Comparison of ENCODE assay signal across 8 cellular contexts in genomic region chr6:167141667-167142432, GRCh38. TPM values are rescaled to one million over a fixed set of nuclear protein-coding genes. Genes with fewer than 3 reads are reported as not detected.
DNase-seq lines count a peak whose midpoint lies in the region; ATAC-seq and FAIRE-seq lines count a peak whose summit lies in the region.

No MANE protein-coding gene starts in this region.

- H3K36me3 ChIP-seq in GM23248 (ENCODE audit: low read depth) = no peaks in the 10 kb centered on the region
- H3K36me3 ChIP-seq in effector memory CD4-positive, alpha-beta T cell (ENCODE audit: control insufficient read depth, insufficient read depth, low read length) = peaks cover 12% of the 10 kb centered on the region

- no peaks in the 10 kb centered on the region for H3K27me3 ChIP-seq in GM23248 (replicated peaks; ENCODE audit: insufficient read depth)
- H3K27me3 ChIP-seq in effector memory CD4-positive, alpha-beta T cell (replicated peaks; ENCODE audit: control insufficient read depth, insufficient read depth, low read length, poor library complexity, severe bottlenecking) = no peaks in the 10 kb centered on the region

- no peak overlapping the region for H3K27ac Mint-ChIP-seq in naive thymus-derived CD8-positive, alpha-beta T cell

- peaks cover 0 to 28% (median 7%) of the 10 kb centered on the region in 4 donors for H3K4me1 Mint-ChIP-seq in naive thymus-derived CD8-positive, alpha-beta T cell

- no peak for FAIRE-seq in urothelium cell line (lab: Jason Lieb, UNC)

- in situ Hi-C loops in GM23248 (cut with MboI) = no loop called here

- no peaks in the 10 kb centered on the region for H4K20me1 ChIP-seq in GM23248 (ENCODE audit: insufficient read depth)

- POLR2A ChIA-PET in naive thymus-derived CD8-positive, alpha-beta T cell (lab: Charles Lee) = no interaction called here

- no peaks in the 10 kb centered on the region for H3K9me3 Mint-ChIP-seq in naive thymus-derived CD8-positive, alpha-beta T cell

- H3K36me3 Mint-ChIP-seq in naive thymus-derived CD8-positive, alpha-beta T cell = no peaks in the 10 kb centered on the region

- ATAC-seq in naive thymus-derived CD8-positive, alpha-beta T cell = peak; percentile 53 to 73

- H2AFZ ChIP-seq in GM23248 = no peak overlapping the region

- H3K4me2 ChIP-seq in GM23248 (ENCODE audit: unreplicated experiment) = no peak overlapping the region

- H3K27me3 Mint-ChIP-seq in naive thymus-derived CD8-positive, alpha-beta T cell = peaks cover 0 to 24% (median 12%) of the 10 kb centered on the region in 5 donors

- no peak overlapping the region for H3K4me3 Mint-ChIP-seq in naive thymus-derived CD8-positive, alpha-beta T cell

- H3K9me3 ChIP-seq in GM23248 (ENCODE audit: low read depth) = no peaks in the 10 kb centered on the region
- no peaks in the 10 kb centered on the region for H3K9me3 ChIP-seq in effector memory CD4-positive, alpha-beta T cell (ENCODE audit: control insufficient read depth, low read length)

- no peaks in the 10 kb centered on the region for H3K79me2 ChIP-seq in GM23248 (ENCODE audit: insufficient read depth)

- no peak overlapping the region for H3K27ac ChIP-seq in GM23248
- peak overlapping the region; percentile 28 for H3K27ac ChIP-seq in effector memory CD4-positive, alpha-beta T cell (ENCODE audit: insufficient read depth, low read length, poor library complexity, severe bottlenecking)

- H3K9me2 ChIP-seq in GM23248 (ENCODE audit: insufficient read depth) = no peaks in the 10 kb centered on the region

- WGBS in GM23248 (ENCODE audit: low coverage in 1 of 2, low lambda C conversion rate in 2 of 2, missing lambda C conversion rate in 2 of 2), 2 experiments = 17 to 25% methylated on average over 18 of the region's 18 CpGs

- peak; percentile 27 for DNase-seq in GDM1 (lab: John Stamatoyannopoulos, UW)
- peak; percentile 13 for DNase-seq in GM23248
- DNase-seq in MV-4-11 (lab: John Stamatoyannopoulos, UW) = peak; percentile 19
- DNase-seq in activated CD4-positive, alpha-beta T cell treated with anti-CD3 and anti-CD28 coated beads for 1 hour = peak; percentile 40
- peak in 2 of 3 donors; percentile 34 to 52 for DNase-seq in effector memory CD4-positive, alpha-beta T cell
- DNase-seq in naive thymus-derived CD8-positive, alpha-beta T cell = peak in 8 of 10 donors; percentile 6 to 37 (median 30)
- peak; percentile 72 for DNase-seq in urothelium cell line (ENCODE audit: low spot score)
- DNase-seq in NCI-H1436 treated with DMSO at 0.1 percent for 48 hours (lab: John Stamatoyannopoulos, UW) = no peak

- H3F3A ChIP-seq in GM23248 (ENCODE audit: insufficient read depth) = no peaks in the 10 kb centered on the region

- H3K4me1 ChIP-seq in GM23248 (ENCODE audit: insufficient read depth) = no peaks in the 10 kb centered on the region
- H3K4me1 ChIP-seq in effector memory CD4-positive, alpha-beta T cell (ENCODE audit: control insufficient read depth, insufficient read depth, low read length, poor library complexity, severe bottlenecking) = peaks cover 13% of the 10 kb centered on the region

- H3K4me3 ChIP-seq in GM23248 = no peak overlapping the region
- no peak overlapping the region for H3K4me3 ChIP-seq in effector memory CD4-positive, alpha-beta T cell (ENCODE audit: insufficient read depth, low read depth, low read length, poor library complexity, severe bottlenecking)

- H3K9ac ChIP-seq in GM23248 = no peak overlapping the region

RNA-seq across cellular contexts. Expression of gene GPR31, which starts 15.9 kb away (rescaled TPM):
- total RNA-seq in GM23248 (2014; rRNA removed; shearing (Covaris generic)) = not detected in 2 replicates
- not detected in 2 replicates for polyA plus RNA-seq in GM23248 (2016; fragmentation: Nextera tagmentation; extraction: Ambion mirVana)
- not detected for total RNA-seq in naive thymus-derived CD8-positive, alpha-beta T cell
- not detected for polyA plus RNA-seq in naive thymus-derived CD8-positive, alpha-beta T cell

RNA-seq across cellular contexts. Expression of gene CCR6, which starts 19.0 kb away (rescaled TPM):
- not detected in 2 replicates for total RNA-seq in GM23248 (2014; rRNA removed; shearing (Covaris generic))
- not detected in 2 replicates for polyA plus RNA-seq in GM23248 (2016; fragmentation: Nextera tagmentation; extraction: Ambion mirVana)
- total RNA-seq in naive thymus-derived CD8-positive, alpha-beta T cell = 1 to 10 TPM in 1 of 2 experiments, under 1 TPM in 1; 0.10 to 1.1 TPM
- polyA plus RNA-seq in naive thymus-derived CD8-positive, alpha-beta T cell = under 1 TPM; 0.26 to 0.51 (median 0.27) TPM
